Comparison of ENCODE assay signal across 18 cellular contexts in the genomic region with DNA sequence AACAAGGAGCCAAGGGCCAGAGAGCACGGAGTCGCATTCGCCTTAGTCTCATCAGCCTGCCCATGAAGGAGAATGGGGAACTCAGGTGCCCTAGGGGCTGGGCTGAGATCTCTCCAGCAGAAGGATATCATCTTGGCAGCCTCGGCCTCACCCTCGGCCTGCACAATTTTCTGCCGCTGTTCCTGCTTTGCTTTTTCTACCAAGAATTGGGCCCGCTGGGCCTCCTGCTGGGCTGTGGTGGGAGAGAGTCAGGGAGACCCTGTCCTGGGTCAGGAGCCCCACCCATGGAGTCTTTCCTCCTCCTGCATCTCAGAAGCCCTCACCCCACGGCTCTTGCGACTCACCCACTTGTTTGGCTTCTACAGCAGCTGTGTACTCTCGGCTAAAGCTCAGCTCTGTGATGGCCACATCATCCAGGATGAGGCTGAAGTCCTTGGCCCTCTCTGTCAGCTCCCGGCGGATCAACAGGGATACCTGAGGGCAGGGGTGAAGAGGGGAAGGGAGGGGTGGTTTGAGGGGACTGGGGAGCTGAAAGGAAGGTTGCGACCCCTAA. TPM values are rescaled to one million over a fixed set of nuclear protein-coding genes. Genes with fewer than 3 reads are reported as not detected.
DNase-seq lines count a peak whose midpoint lies in the region; ATAC-seq and TF ChIP-seq lines count a peak whose summit lies in the region.
"Had no signal": no experiment of that assay in that cellular context is flagged by ENCODE, and none has a peak within 500 bp of the region (broad histone marks: within the 10 kb centered on the region; RNA-seq: fewer than 3 reads in every experiment).

No MANE protein-coding gene starts in this region.

- peaks cover 72% of the 10 kb centered on the region for H3K36me3 Mint-ChIP-seq in GM23338 (ENCODE audit: low read depth)
- H3K36me3 Mint-ChIP-seq in activated T-helper 1 cell treated with anti-CD3 and anti-CD28 coated beads, Interleukin-12 subunit alpha, Interleukin-12 subunit beta, Interleukin-2, Interleukin-4 antibody, amounts not matched to agents 30 ng/mL and 10 ng/mL and 1 ng/mL, durations not matched to agents 14 hours and 24 hours and 36 hours (ENCODE audit: low read depth): peaks cover 47% of the 10 kb centered on the region
- H3K36me3 Mint-ChIP-seq in naive thymus-derived CD4-positive, alpha-beta T cell: peaks cover 8 to 29% (median 16%) of the 10 kb centered on the region in 5 donors
- peaks cover 30% of the 10 kb centered on the region for H3K36me3 Mint-ChIP-seq in T-cell

- H3K9me2 ChIP-seq in GM23338 (ENCODE audit: insufficient read depth): no peaks in the 10 kb centered on the region

- peaks cover 21% of the 10 kb centered on the region for H3K27me3 Mint-ChIP-seq in GM23338 (ENCODE audit: insufficient read depth, low read depth, poor library complexity)
- no peaks in the 10 kb centered on the region for H3K27me3 Mint-ChIP-seq in activated T-helper 1 cell treated with anti-CD3 and anti-CD28 coated beads, Interleukin-12 subunit alpha, Interleukin-12 subunit beta, Interleukin-2, Interleukin-4 antibody, amounts not matched to agents 30 ng/mL and 10 ng/mL and 1 ng/mL, durations not matched to agents 14 hours and 24 hours and 36 hours (ENCODE audit: insufficient read depth)
- no peaks in the 10 kb centered on the region for H3K27me3 Mint-ChIP-seq in naive thymus-derived CD4-positive, alpha-beta T cell
- no peaks in the 10 kb centered on the region for H3K27me3 Mint-ChIP-seq in T-cell
- H3K27me3 Mint-ChIP-seq: activated naive CD8-positive, alpha-beta T cell treated with anti-CD3 and anti-CD28 coated beads, Interleukin-2, amount 10 ng/mL, durations not matched to agents 7 days and 5 days; central memory CD8-positive, alpha-beta T cell had no signal

- no peaks in the 10 kb centered on the region for H3K9me3 ChIP-seq in A673 (ENCODE audit: low read depth, low read length, poor library complexity, severe bottlenecking)
- no peaks in the 10 kb centered on the region for H3K9me3 ChIP-seq in naive thymus-derived CD4-positive, alpha-beta T cell (ENCODE audit: control insufficient read depth in 2 of 3, low read length in 3 of 3)
- H3K9me3 ChIP-seq: ovary had no signal

- H3K27ac ChIP-seq in A673 (ENCODE audit: low read depth, low read length, poor library complexity, severe bottlenecking): peak overlapping the region; percentile 48
- H3K27ac ChIP-seq in GM23338 (ENCODE audit: low read depth): 0 out of 2 replicates have a peak overlapping the region, but pooled peaks have one; percentile 50
- H3K27ac ChIP-seq in naive thymus-derived CD4-positive, alpha-beta T cell (ENCODE audit: low read depth, low read length): peak overlapping the region; percentile 19
- H3K27ac ChIP-seq: ovary had no signal

- CTCF ChIA-PET in A673 (lab: Charles Lee): no interaction called here
- CTCF ChIA-PET in naive thymus-derived CD4-positive, alpha-beta T cell (lab: Charles Lee): interaction anchor here (1.1 to 3.2 kb wide), 9 partner anchors 16 to 144 kb away, joined by 3 to 40 read pairs (median 6); partner anchors contain the start of genes C12orf57, PTPN6 and RNU7-1
- CTCF ChIA-PET in T-cell (lab: Charles Lee): interaction anchor here (0.6 to 2.5 kb wide), 6 partner anchors 16 to 95 kb away, joined by 3 to 25 read pairs (median 6); partner anchors contain the start of genes C12orf57 (in 1 of the 2), RNU7-1 (in 1 of the 2) and SPSB2 (in 1 of the 2)

- H3K4me2 ChIP-seq in GM23338: no peak overlapping the region
- H3K4me2 ChIP-seq: smooth muscle cell had no signal

- no TSS peak for BruUV-seq in A673 (replicated peaks; lab: Mats Ljungman, UMichigan)

- peaks cover 7% of the 10 kb centered on the region; the same call in 1 of the 2 replicates for H4K20me1 ChIP-seq in GM23338 (replicated peaks; ENCODE audit: insufficient read depth)

- POLR2A ChIA-PET in A673 (lab: Charles Lee; ENCODE audit: low non-redundant PET): no interaction called here
- POLR2A ChIA-PET in naive thymus-derived CD4-positive, alpha-beta T cell (lab: Charles Lee): interaction anchor here (0.6 to 5.6 kb wide), 12 partner anchors 8 to 140 kb away, joined by 3 to 123 read pairs (median 4); partner anchors contain the start of genes C12orf57, PTPN6, RNU7-1 and TPI1
- POLR2A ChIA-PET in T-cell (lab: Charles Lee): no interaction called here

- H3K27me3 ChIP-seq in A673 (replicated peaks; ENCODE audit: insufficient read depth, low read depth, low read length, poor library complexity) (no peaks in the 10 kb centered on the region), GM23338 (ENCODE audit: insufficient read depth) (no peaks in the 10 kb centered on the region)
- no peaks in the 10 kb centered on the region for H3K27me3 ChIP-seq in naive thymus-derived CD4-positive, alpha-beta T cell (ENCODE audit: control insufficient read depth in 2 of 2, insufficient read depth in 2 of 2, low read length in 2 of 2)
- H3K27me3 ChIP-seq: ovary had no signal

- H3K9me3 Mint-ChIP-seq in GM23338 (peaks cover 2% of the 10 kb centered on the region; the same call in 1 of the 3 replicates), T-cell (no peaks in the 10 kb centered on the region)
- H3K9me3 Mint-ChIP-seq in activated T-helper 1 cell treated with anti-CD3 and anti-CD28 coated beads, Interleukin-12 subunit alpha, Interleukin-12 subunit beta, Interleukin-2, Interleukin-4 antibody, amounts not matched to agents 30 ng/mL and 10 ng/mL and 1 ng/mL, durations not matched to agents 14 hours and 24 hours and 36 hours: no peaks in the 10 kb centered on the region
- H3K9me3 Mint-ChIP-seq in naive thymus-derived CD4-positive, alpha-beta T cell: no peaks in the 10 kb centered on the region
- H3K9me3 Mint-ChIP-seq: activated naive CD8-positive, alpha-beta T cell treated with anti-CD3 and anti-CD28 coated beads, Interleukin-2, amount 10 ng/mL, durations not matched to agents 7 days and 5 days; central memory CD8-positive, alpha-beta T cell; mesothelial cell of epicardium had no signal

- DNase-seq in A673 (ENCODE audit: low spot score) (no peak), GM23338 (ENCODE audit: low spot score) (no peak), epidermal melanocyte (ENCODE audit: insufficient read length, low spot score) (no peak), T-cell (no peak)
- no peak for DNase-seq in activated T-helper 1 cell treated with anti-CD3 and anti-CD28 coated beads, Interleukin-12 subunit alpha, Interleukin-12 subunit beta, Interleukin-2, Interleukin-4 antibody, amounts not matched to agents 30 ng/mL and 10 ng/mL and 1 ng/mL, durations not matched to agents 14 hours and 24 hours and 36 hours (ENCODE audit: low spot score)
- DNase-seq in naive thymus-derived CD4-positive, alpha-beta T cell: no peak
- DNase-seq: activated naive CD8-positive, alpha-beta T cell treated with anti-CD3 and anti-CD28 coated beads, Interleukin-2, amount 10 ng/mL, durations not matched to agents 7 days and 5 days; DND-41; NCI-H2029; NCI-H526; T-helper 9 cell had no signal

- TF ChIP-seq CTCF in A673 (conservative IDR thresholded peaks at IDR 0.05; ENCODE audit: low read depth, low read length): no peak
- TF ChIP-seq CTCF in GM23338 (conservative IDR thresholded peaks at IDR 0.05; ENCODE audit: low read depth in 2 of 2): no peak

- no peak overlapping the region for H2AFZ ChIP-seq in GM23338

- H3F3A ChIP-seq in GM23338 (replicated peaks; ENCODE audit: low read depth): peaks cover 54% of the 10 kb centered on the region

- peaks cover 48% of the 10 kb centered on the region for H3K4me1 ChIP-seq in A673 (ENCODE audit: insufficient read depth, low read length, poor library complexity, severe bottlenecking)
- H3K4me1 ChIP-seq in GM23338 (ENCODE audit: insufficient read depth): peaks cover 36% of the 10 kb centered on the region
- H3K4me1 ChIP-seq in naive thymus-derived CD4-positive, alpha-beta T cell (ENCODE audit: control insufficient read depth in 2 of 2, insufficient read depth in 2 of 2, low read length in 2 of 2): peaks cover 30 to 48% of the 10 kb centered on the region in 2 donors

- no peak overlapping the region for H3K27ac Mint-ChIP-seq in GM23338
- peak overlapping the region; percentile 34 for H3K27ac Mint-ChIP-seq in activated T-helper 1 cell treated with anti-CD3 and anti-CD28 coated beads, Interleukin-12 subunit alpha, Interleukin-12 subunit beta, Interleukin-2, Interleukin-4 antibody, amounts not matched to agents 30 ng/mL and 10 ng/mL and 1 ng/mL, durations not matched to agents 14 hours and 24 hours and 36 hours
- peak overlapping the region in 3 of 9 donors; percentile 30 to 65 (median 45) for H3K27ac Mint-ChIP-seq in naive thymus-derived CD4-positive, alpha-beta T cell
- H3K27ac Mint-ChIP-seq in T-cell: peak overlapping the region in 1 of 2 donors; percentile 39
- H3K27ac Mint-ChIP-seq: activated naive CD8-positive, alpha-beta T cell treated with anti-CD3 and anti-CD28 coated beads, Interleukin-2, amount 10 ng/mL, durations not matched to agents 7 days and 5 days; mesothelial cell of epicardium had no signal

- intact Hi-C loops in A673 (cut with micrococcal nuclease; ENCODE audit: unreplicated experiment): loop anchor here (10.0 kb wide), 1 partner anchor 203 kb away; the partner anchor contains the start of gene PTMS
- intact Hi-C loops in activated T-helper 1 cell treated with anti-CD3 and anti-CD28 coated beads, Interleukin-12 subunit alpha, Interleukin-12 subunit beta, Interleukin-2, Interleukin-4 antibody, amounts not matched to agents 30 ng/mL and 10 ng/mL and 1 ng/mL, durations not matched to agents 14 hours and 24 hours and 36 hours (cut with micrococcal nuclease): no loop called here
- intact Hi-C loops in naive thymus-derived CD4-positive, alpha-beta T cell (cut with micrococcal nuclease): no loop called here

- H3K4me1 Mint-ChIP-seq in GM23338 (peaks cover 49% of the 10 kb centered on the region), T-cell (peaks cover 41 to 59% (median 53%) of the 10 kb centered on the region in 3 donors)
- H3K4me1 Mint-ChIP-seq in activated T-helper 1 cell treated with anti-CD3 and anti-CD28 coated beads, Interleukin-12 subunit alpha, Interleukin-12 subunit beta, Interleukin-2, Interleukin-4 antibody, amounts not matched to agents 30 ng/mL and 10 ng/mL and 1 ng/mL, durations not matched to agents 14 hours and 24 hours and 36 hours (ENCODE audit: low read depth): peaks cover 49% of the 10 kb centered on the region
- peaks cover 31 to 56% (median 51%) of the 10 kb centered on the region in 7 donors for H3K4me1 Mint-ChIP-seq in naive thymus-derived CD4-positive, alpha-beta T cell

- peaks cover 66% of the 10 kb centered on the region for H3K79me2 ChIP-seq in GM23338 (replicated peaks; ENCODE audit: insufficient read depth)

- ATAC-seq in GM23338: no peak
- no peak for ATAC-seq in naive thymus-derived CD4-positive, alpha-beta T cell
- no peak for ATAC-seq in T-cell (replicated peaks in 1 of 4)
- ATAC-seq in HG03342 (IDR thresholded peaks at IDR 0.05; ENCODE audit: unreplicated experiment): no peak

- H3K4me3 ChIP-seq in A673 (ENCODE audit: low read depth, low read length, poor library complexity, severe bottlenecking) (no peak overlapping the region), GM23338 (no peak overlapping the region)
- H3K4me3 ChIP-seq in naive thymus-derived CD4-positive, alpha-beta T cell (ENCODE audit: low read length): no peak overlapping the region
- H3K4me3 ChIP-seq: ovary, smooth muscle cell had no signal

- no peak overlapping the region; the same call in 2 of the 3 replicates for H3K4me3 Mint-ChIP-seq in GM23338
- peak overlapping the region; percentile 11 for H3K4me3 Mint-ChIP-seq in activated T-helper 1 cell treated with anti-CD3 and anti-CD28 coated beads, Interleukin-12 subunit alpha, Interleukin-12 subunit beta, Interleukin-2, Interleukin-4 antibody, amounts not matched to agents 30 ng/mL and 10 ng/mL and 1 ng/mL, durations not matched to agents 14 hours and 24 hours and 36 hours
- H3K4me3 Mint-ChIP-seq in naive thymus-derived CD4-positive, alpha-beta T cell: no peak overlapping the region
- no peak overlapping the region for H3K4me3 Mint-ChIP-seq in T-cell

- H3K36me3 ChIP-seq in A673 (ENCODE audit: insufficient read depth, low read length, poor library complexity, severe bottlenecking) (peaks cover 53% of the 10 kb centered on the region), GM23338 (ENCODE audit: insufficient read depth) (peaks cover 31% of the 10 kb centered on the region)
- peaks cover 18 to 44% (median 26%) of the 10 kb centered on the region in 3 experiments for H3K36me3 ChIP-seq in naive thymus-derived CD4-positive, alpha-beta T cell (ENCODE audit: control insufficient read depth in 2 of 3, insufficient read depth in 3 of 3, low read length in 3 of 3)
- H3K36me3 ChIP-seq: ovary had no signal

RNA-seq across cellular contexts. Expression of gene PHB2, which starts 2.8 kb away (rescaled TPM):
- total RNA-seq in A673 (2021) (340 and 351 TPM in 2 replicates), T-cell (100 to 1,000 TPM; 144 to 168 (median 154) TPM)
- 378 and 416 TPM in 2 replicates for total RNA-seq in GM23338 (2014; rRNA removed; shearing (Covaris generic))
- 224 and 238 TPM in 2 replicates for polyA plus RNA-seq in GM23338 (2016; fragmentation: Nextera tagmentation; extraction: Ambion mirVana)
- total RNA-seq in activated T-helper 1 cell treated with anti-CD3 and anti-CD28 coated beads, Interleukin-12 subunit alpha, Interleukin-12 subunit beta, Interleukin-2, Interleukin-4 antibody, amounts not matched to agents 30 ng/mL and 10 ng/mL and 1 ng/mL, durations not matched to agents 14 hours and 24 hours and 36 hours: 456 and 469 TPM in 2 replicates
- total RNA-seq in naive thymus-derived CD4-positive, alpha-beta T cell: 100 to 1,000 TPM; 132 to 209 (median 146) TPM
- 100 to 1,000 TPM; 113 to 121 TPM for polyA plus RNA-seq in naive thymus-derived CD4-positive, alpha-beta T cell

RNA-seq across cellular contexts. Expression of gene EMG1, which starts 3.1 kb away (rescaled TPM):
- 83.0 and 92.3 TPM in 2 replicates for total RNA-seq in A673 (2021)
- 66.7 and 71.7 TPM in 2 replicates for total RNA-seq in GM23338 (2014; rRNA removed; shearing (Covaris generic))
- polyA plus RNA-seq in GM23338 (2016; fragmentation: Nextera tagmentation; extraction: Ambion mirVana): 157 and 160 TPM in 2 replicates
- 132 and 134 TPM in 2 replicates for total RNA-seq in activated T-helper 1 cell treated with anti-CD3 and anti-CD28 coated beads, Interleukin-12 subunit alpha, Interleukin-12 subunit beta, Interleukin-2, Interleukin-4 antibody, amounts not matched to agents 30 ng/mL and 10 ng/mL and 1 ng/mL, durations not matched to agents 14 hours and 24 hours and 36 hours
- 10 to 100 TPM; 25.7 to 69.5 (median 63.2) TPM for total RNA-seq in naive thymus-derived CD4-positive, alpha-beta T cell
- polyA plus RNA-seq in naive thymus-derived CD4-positive, alpha-beta T cell: 10 to 100 TPM; 64.1 to 72.5 TPM
- total RNA-seq in T-cell: 10 to 100 TPM; 33.6 to 64.5 (median 58.7) TPM

RNA-seq across cellular contexts. Expression of gene PTPN6, which starts 16.5 kb away (rescaled TPM):
- total RNA-seq in A673 (2021): 2.3 and 3.3 TPM in 2 replicates
- total RNA-seq in GM23338 (2014; rRNA removed; shearing (Covaris generic)): 24.7 and 25.3 TPM in 2 replicates
- 35.4 and 40.6 TPM in 2 replicates for polyA plus RNA-seq in GM23338 (2016; fragmentation: Nextera tagmentation; extraction: Ambion mirVana)
- total RNA-seq in activated T-helper 1 cell treated with anti-CD3 and anti-CD28 coated beads, Interleukin-12 subunit alpha, Interleukin-12 subunit beta, Interleukin-2, Interleukin-4 antibody, amounts not matched to agents 30 ng/mL and 10 ng/mL and 1 ng/mL, durations not matched to agents 14 hours and 24 hours and 36 hours: 332 and 341 TPM in 2 replicates
- total RNA-seq in naive thymus-derived CD4-positive, alpha-beta T cell: 100 to 1,000 TPM; 141 to 390 (median 242) TPM
- 100 to 1,000 TPM; 210 to 387 TPM for polyA plus RNA-seq in naive thymus-derived CD4-positive, alpha-beta T cell
- 100 to 1,000 TPM; 176 to 237 (median 224) TPM for total RNA-seq in T-cell

RNA-seq across cellular contexts. Expression of gene C12orf57, which starts 23.8 kb away (rescaled TPM):
- total RNA-seq in A673 (2021) (226 and 260 TPM in 2 replicates), T-cell (100 to 1,000 TPM; 256 to 466 (median 412) TPM)
- total RNA-seq in GM23338 (2014; rRNA removed; shearing (Covaris generic)): 186 and 204 TPM in 2 replicates
- 262 and 285 TPM in 2 replicates for polyA plus RNA-seq in GM23338 (2016; fragmentation: Nextera tagmentation; extraction: Ambion mirVana)
- total RNA-seq in activated T-helper 1 cell treated with anti-CD3 and anti-CD28 coated beads, Interleukin-12 subunit alpha, Interleukin-12 subunit beta, Interleukin-2, Interleukin-4 antibody, amounts not matched to agents 30 ng/mL and 10 ng/mL and 1 ng/mL, durations not matched to agents 14 hours and 24 hours and 36 hours: 190 and 197 TPM in 2 replicates
- 100 to 1,000 TPM; 148 to 592 (median 362) TPM for total RNA-seq in naive thymus-derived CD4-positive, alpha-beta T cell
- polyA plus RNA-seq in naive thymus-derived CD4-positive, alpha-beta T cell: 100 to 1,000 TPM; 394 to 401 TPM

RNA-seq across cellular contexts. Expression of gene RNU7-1, which starts 24.0 kb away (rescaled TPM):
- total RNA-seq in A673 (2021): not detected in 2 replicates
- total RNA-seq in GM23338 (2014; rRNA removed; shearing (Covaris generic)): not detected in 2 replicates
- polyA plus RNA-seq in GM23338 (2016; fragmentation: Nextera tagmentation; extraction: Ambion mirVana): not detected in 2 replicates
- not detected in 2 replicates for total RNA-seq in activated T-helper 1 cell treated with anti-CD3 and anti-CD28 coated beads, Interleukin-12 subunit alpha, Interleukin-12 subunit beta, Interleukin-2, Interleukin-4 antibody, amounts not matched to agents 30 ng/mL and 10 ng/mL and 1 ng/mL, durations not matched to agents 14 hours and 24 hours and 36 hours
- not detected for total RNA-seq in naive thymus-derived CD4-positive, alpha-beta T cell
- polyA plus RNA-seq in naive thymus-derived CD4-positive, alpha-beta T cell: not detected
- total RNA-seq in T-cell: not detected
- total RNA-seq: activated naive CD8-positive, alpha-beta T cell treated with anti-CD3 and anti-CD28 coated beads, Interleukin-2, amount 10 ng/mL, durations not matched to agents 7 days and 5 days; glomerular endothelial cell; mesothelial cell of epicardium; ovary; smooth muscle cell had no signal
- polyA plus RNA-seq: BJ, ovary, smooth muscle cell had no signal
